In the genomic region with DNA sequence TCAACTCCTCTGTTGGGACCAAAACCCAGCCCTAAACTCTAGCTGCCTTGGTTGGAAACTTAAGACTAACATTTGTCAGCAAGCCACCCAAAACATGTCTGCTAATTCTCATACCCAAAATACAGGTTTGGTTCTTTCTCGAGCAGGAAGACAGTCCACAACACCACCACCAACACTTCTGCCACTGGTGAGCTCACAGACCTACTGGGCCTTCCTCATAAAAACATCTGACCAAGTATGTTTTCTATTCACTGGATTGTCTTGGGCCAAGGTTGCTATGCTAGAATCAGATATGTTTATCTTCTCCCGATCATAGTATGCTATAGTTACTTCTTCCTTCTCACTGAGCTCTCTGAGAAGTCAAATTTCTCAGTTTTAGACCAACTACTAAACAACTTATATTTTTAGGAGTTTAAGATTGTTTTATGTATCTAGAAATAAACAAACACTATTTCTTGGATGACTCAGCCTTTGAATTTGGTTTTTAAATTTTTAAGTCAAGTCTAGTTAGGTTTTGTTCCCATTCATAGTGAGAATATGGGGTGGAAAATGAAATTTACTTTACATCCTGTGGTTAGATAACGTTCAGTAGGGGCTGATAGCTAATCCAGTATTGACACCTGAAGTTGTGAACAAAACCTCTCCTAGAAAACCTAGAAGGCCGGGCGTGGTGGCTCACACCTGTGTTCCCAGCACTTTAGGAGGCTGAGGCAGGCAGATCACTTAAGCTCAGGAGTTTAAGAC, we compare ENCODE assay signal across 28 cellular contexts.
DNase-seq lines count a peak whose midpoint lies in the region; ATAC-seq and TF ChIP-seq lines count a peak whose summit lies in the region.
"Had no signal": no experiment of that assay in that cellular context is flagged by ENCODE, and none has a peak within 500 bp of the region (broad histone marks: within the 10 kb centered on the region; RNA-seq: fewer than 3 reads in every experiment).

No MANE protein-coding gene starts in this region.

- no peak for TF ChIP-seq CTCF in MM.1S (IDR thresholded peaks at IDR 0.05; ENCODE audit: low read length)

- H3K4me1 ChIP-seq in MM.1S (ENCODE audit: low read length) = peaks cover 42% of the 10 kb centered on the region
- H3K4me1 ChIP-seq: A549, adrenal gland, body of pancreas, esophagus squamous epithelium, lower lobe of right lung, tibial nerve had no signal

- H3K9me2 ChIP-seq in MM.1S (replicated peaks; ENCODE audit: insufficient read depth, low read length) = no peaks in the 10 kb centered on the region

- H3K36me3 ChIP-seq in MM.1S (replicated peaks; ENCODE audit: insufficient read depth, low read length) = no peaks in the 10 kb centered on the region
- H3K36me3 ChIP-seq: adrenal gland, esophagus squamous epithelium, lower lobe of right lung, MG63, ovary, tibial nerve, WERI-Rb-1 had no signal

- ATAC-seq in GM18498 (IDR thresholded peaks at IDR 0.05; ENCODE audit: unreplicated experiment) = peak; percentile 40
- ATAC-seq in GM21723 (IDR thresholded peaks at IDR 0.05; ENCODE audit: unreplicated experiment) = peak; percentile 65
- ATAC-seq in HG03064 (IDR thresholded peaks at IDR 0.05; ENCODE audit: low read depth, unreplicated experiment) = peak; percentile 58
- ATAC-seq: A549; activated T-cell treated with anti-CD3 and anti-CD28 coated beads, Interleukin-2, amount 50 U/mL, for 72 hours; body of pancreas; lower lobe of right lung had no signal

- DNase-seq in MM.1S = peak; percentile 54
- no peak for DNase-seq in NCI-H128 (lab: John Stamatoyannopoulos, UW; ENCODE audit: unreplicated experiment)
- DNase-seq in midbrain (lab: John Stamatoyannopoulos, UW) = no peak
- no peak for DNase-seq in NCI-H748 treated with DMSO at 0.1 percent for 48 hours (lab: John Stamatoyannopoulos, UW)
- DNase-seq in iPS-NIHi7 (ENCODE audit: extremely low spot score) = no peak
- DNase-seq: activated CD4-positive, alpha-beta T cell treated with anti-CD3 and anti-CD28 coated beads, Interleukin-2, amount 10 ng/mL, durations not matched to agents 24 days and 14 days; activated naive CD4-positive, alpha-beta T cell treated with anti-CD3 and anti-CD28 coated beads for 36 hours; activated T-cell treated with anti-CD3 and anti-CD28 coated beads, Interleukin-2, amount 50 U/mL, for 72 hours; adrenal gland; AML-193; body of pancreas; CD4-positive, alpha-beta T cell; esophagus squamous epithelium; lower lobe of right lung; MG63; NCI-H146; NCI-H510A treated with DMSO at 0.1 percent for 48 hours; ovary; retina; stimulated activated CD4-positive, alpha-beta T cell treated with anti-CD3 and anti-CD28 coated beads, Interleukin-2, amount 100 ng/mL, for 24 hours; T1000; WERI-Rb-1 had no signal

- no peaks in the 10 kb centered on the region for H3K9me3 ChIP-seq in MM.1S (replicated peaks; ENCODE audit: insufficient read depth, low read length)
- H3K9me3 ChIP-seq: A549, adrenal gland, body of pancreas, esophagus squamous epithelium, lower lobe of right lung, MG63, ovary, tibial nerve had no signal

- H3K27me3 ChIP-seq in MM.1S (replicated peaks; ENCODE audit: insufficient read depth, low read length) = no peaks in the 10 kb centered on the region
- H3K27me3 ChIP-seq: adrenal gland, body of pancreas, esophagus squamous epithelium, MG63, ovary, tibial nerve had no signal

- H4K20me1 ChIP-seq in MM.1S (ENCODE audit: insufficient read depth, low read length) = no peaks in the 10 kb centered on the region

- H2AFZ ChIP-seq in MM.1S (ENCODE audit: low read length) = no peak overlapping the region

- H3K27ac ChIP-seq in MM.1S (ENCODE audit: low read length) = peak overlapping the region; percentile 22; the same call in 1 of the 2 replicates
- H3K27ac ChIP-seq: A549, adrenal gland, body of pancreas, esophagus squamous epithelium, lower lobe of right lung, ovary, skin epidermis, tibial nerve, WERI-Rb-1 had no signal

- peaks cover 14% of the 10 kb centered on the region for H3F3A ChIP-seq in MM.1S (ENCODE audit: insufficient read depth, low read length)

- H3K9ac ChIP-seq in MM.1S (ENCODE audit: low read length) = no peak overlapping the region

- H3K79me2 ChIP-seq in MM.1S (ENCODE audit: low read length) = no peaks in the 10 kb centered on the region

- no peak overlapping the region for H3K4me2 ChIP-seq in MM.1S (ENCODE audit: low read depth, low read length)
- H3K4me2 ChIP-seq: A549 had no signal

- H3K4me3 ChIP-seq in MM.1S (ENCODE audit: low read length) = no peak overlapping the region
- H3K4me3 ChIP-seq: A549, adrenal gland, body of pancreas, esophagus squamous epithelium, lower lobe of right lung, MG63, ovary, skin epidermis, tibial nerve had no signal
